Comparison of ENCODE assay signal across 12 cellular contexts in the genomic region with DNA sequence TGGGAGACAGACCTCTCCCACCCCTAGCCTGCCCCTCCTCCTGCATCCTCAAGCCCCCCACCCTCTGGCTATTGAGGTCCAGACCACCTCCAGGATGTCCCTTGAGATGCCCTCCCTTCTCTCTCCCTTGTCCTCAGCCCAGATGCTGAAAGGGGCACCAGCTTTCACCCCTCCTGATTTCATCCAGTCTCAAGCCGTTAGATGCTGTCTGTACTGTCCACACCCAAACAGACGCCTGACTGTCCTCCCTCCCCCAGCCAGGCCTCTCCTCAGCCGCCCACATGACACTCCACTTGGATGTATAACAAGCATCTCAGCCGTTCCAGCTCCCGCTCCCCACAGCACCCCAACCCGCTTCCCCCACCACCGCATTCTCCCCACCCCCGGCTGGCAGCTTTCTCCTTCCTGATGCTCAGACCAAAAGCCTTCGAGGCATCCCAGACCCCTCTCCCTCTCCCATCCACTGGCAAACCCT. TPM values are rescaled to one million over a fixed set of nuclear protein-coding genes. Genes with fewer than 3 reads are reported as not detected.
DNase-seq lines count a peak whose midpoint lies in the region; ATAC-seq and TF ChIP-seq lines count a peak whose summit lies in the region.
"Had no signal": no experiment of that assay in that cellular context is flagged by ENCODE, and none has a peak within 500 bp of the region (broad histone marks: within the 10 kb centered on the region; RNA-seq: fewer than 3 reads in every experiment).

No MANE protein-coding gene starts in this region.

- H3K27ac ChIP-seq in smooth muscle cell (ENCODE audit: low read depth) = no peak overlapping the region
- H3K27ac ChIP-seq: right atrium auricular region, tibial artery had no signal

- no peaks in the 10 kb centered on the region for H3K27me3 ChIP-seq in smooth muscle cell (ENCODE audit: low read depth)
- H3K27me3 ChIP-seq: right atrium auricular region had no signal

- DNase-seq in T-helper 2 cell treated with Interferon-gamma antibody and Interleukin-4, amounts not matched to agents 5 μg/mL and 100 μg/mL, for 36 hours (ENCODE audit: low spot score) = no peak
- DNase-seq in T-helper 2 cell (no peak), activated B cell treated with CpG ODN at 0.5 μM for 24 hours (no peak), fibroblast of villous mesenchyme (ENCODE audit: low read depth) (peak; percentile 30), smooth muscle cell (lab: John Stamatoyannopoulos, UW; ENCODE audit: unreplicated experiment) (no peak), Right ventricle myocardium superior (no peak), activated gamma-delta T cell treated with Interleukin-2 at 50 U/mL for 16 hours (no peak)
- DNase-seq: aorta, tibial artery had no signal

- H3K4me2 ChIP-seq in smooth muscle cell = peak overlapping the region; percentile 42

- CTCF ChIA-PET in activated B cell treated with CpG ODN at 0.5 μM for 24 hours (lab: Charles Lee) = interaction anchor here (0.6 to 5.7 kb wide), 2 partner anchors 9 to 149 kb away, joined by 4 to 67 read pairs; partner anchors contain the start of gene ARID3B

- no peak for TF ChIP-seq CTCF in activated B cell treated with CpG ODN at 0.5 μM for 24 hours (IDR thresholded peaks at IDR 0.05)
- TF ChIP-seq CTCF in fibroblast of villous mesenchyme (IDR thresholded peaks at IDR 0.05; ENCODE audit: insufficient read depth, low read depth, low read length) = no peak
- TF ChIP-seq CTCF in smooth muscle cell (IDR thresholded peaks at IDR 0.05; ENCODE audit: borderline replicate concordance, insufficient read depth, poor library complexity, severe bottlenecking) = no peak

- 37% methylated on average over 4 of the region's 9 CpGs for whole genome bisulfite sequencing in smooth muscle cell (ENCODE audit: low lambda C conversion rate)

- no peaks in the 10 kb centered on the region for H3K9me3 ChIP-seq in smooth muscle cell (replicated peaks; ENCODE audit: low read depth)
- H3K9me3 ChIP-seq: right atrium auricular region, tibial artery had no signal

- no peaks in the 10 kb centered on the region for H3K9me3 Mint-ChIP-seq in T-helper 2 cell treated with Interferon-gamma antibody and Interleukin-4, amounts not matched to agents 5 μg/mL and 100 μg/mL, for 36 hours
- H3K9me3 Mint-ChIP-seq in activated B cell treated with CpG ODN at 0.5 μM for 24 hours = no peaks in the 10 kb centered on the region

- H3K4me3 Mint-ChIP-seq in T-helper 2 cell treated with Interferon-gamma antibody and Interleukin-4, amounts not matched to agents 5 μg/mL and 100 μg/mL, for 36 hours = no peak overlapping the region
- peak overlapping the region; percentile 48 for H3K4me3 Mint-ChIP-seq in activated B cell treated with CpG ODN at 0.5 μM for 24 hours

- no peak overlapping the region for H3K9ac ChIP-seq in smooth muscle cell (ENCODE audit: low read depth)

- peaks cover 10% of the 10 kb centered on the region for H3K4me1 ChIP-seq in smooth muscle cell (ENCODE audit: low read depth)
- H3K4me1 ChIP-seq: right atrium auricular region, tibial artery had no signal

- H3K4me3 ChIP-seq in fibroblast of villous mesenchyme (ENCODE audit: low read depth, low read length) (no peak overlapping the region), smooth muscle cell (no peak overlapping the region)
- H3K4me3 ChIP-seq: right atrium auricular region, tibial artery had no signal

- H4K20me1 ChIP-seq in smooth muscle cell (ENCODE audit: low read depth) = no peaks in the 10 kb centered on the region

- H3K79me2 ChIP-seq in smooth muscle cell (ENCODE audit: low read depth) = no peaks in the 10 kb centered on the region

- no peaks in the 10 kb centered on the region for H3K36me3 ChIP-seq in smooth muscle cell (ENCODE audit: low read depth)
- H3K36me3 ChIP-seq: right atrium auricular region, tibial artery had no signal

- no peaks in the 10 kb centered on the region for H3F3A ChIP-seq in smooth muscle cell (ENCODE audit: low read depth)

- no peaks in the 10 kb centered on the region for H3K27me3 Mint-ChIP-seq in T-helper 2 cell treated with Interferon-gamma antibody and Interleukin-4, amounts not matched to agents 5 μg/mL and 100 μg/mL, for 36 hours (ENCODE audit: low read depth)
- no peaks in the 10 kb centered on the region for H3K27me3 Mint-ChIP-seq in activated B cell treated with CpG ODN at 0.5 μM for 24 hours

- H3K36me3 Mint-ChIP-seq in T-helper 2 cell treated with Interferon-gamma antibody and Interleukin-4, amounts not matched to agents 5 μg/mL and 100 μg/mL, for 36 hours (ENCODE audit: low read depth) = no peaks in the 10 kb centered on the region
- H3K36me3 Mint-ChIP-seq in activated B cell treated with CpG ODN at 0.5 μM for 24 hours (ENCODE audit: low read depth) = no peaks in the 10 kb centered on the region

- ATAC-seq in activated B cell treated with CpG ODN at 0.5 μM for 24 hours (ENCODE audit: low read depth) = no peak
- ATAC-seq in Right ventricle myocardium superior (ENCODE audit: poor library complexity) = no peak
- no peak for ATAC-seq in HG02763 (IDR thresholded peaks at IDR 0.05; ENCODE audit: unreplicated experiment)
- ATAC-seq: HepG2 had no signal

- POLR2A ChIA-PET in activated B cell treated with CpG ODN at 0.5 μM for 24 hours (lab: Charles Lee) = interaction anchor here (0.6 to 16.5 kb wide), 4 partner anchors 8 to 34 kb away, joined by 3 to 563 read pairs (median 27); no protein-coding TSS in a partner anchor

- peak overlapping the region; percentile 64 for H3K27ac Mint-ChIP-seq in T-helper 2 cell treated with Interferon-gamma antibody and Interleukin-4, amounts not matched to agents 5 μg/mL and 100 μg/mL, for 36 hours
- H3K27ac Mint-ChIP-seq in activated B cell treated with CpG ODN at 0.5 μM for 24 hours = peak overlapping the region; percentile 78

- peaks cover 33% of the 10 kb centered on the region for H3K4me1 Mint-ChIP-seq in T-helper 2 cell treated with Interferon-gamma antibody and Interleukin-4, amounts not matched to agents 5 μg/mL and 100 μg/mL, for 36 hours (ENCODE audit: low read depth)
- H3K4me1 Mint-ChIP-seq in activated B cell treated with CpG ODN at 0.5 μM for 24 hours = peaks cover 93% of the 10 kb centered on the region

- intact Hi-C loops in activated B cell treated with CpG ODN at 0.5 μM for 24 hours (cut with micrococcal nuclease) (no loop called here), Right ventricle myocardium superior (cut with DNase I) (no loop called here)

- no peak overlapping the region for H2AFZ ChIP-seq in smooth muscle cell (ENCODE audit: low read depth)

RNA-seq across cellular contexts. Expression of gene CYP11A1, which starts 25.0 kb away (rescaled TPM):
- total RNA-seq in activated B cell treated with CpG ODN at 0.5 μM for 24 hours (not detected in 2 replicates), fibroblast of villous mesenchyme (0.64 and 0.86 TPM in 2 replicates), smooth muscle cell (2.2 and 6.6 TPM in 2 replicates), Right ventricle myocardium superior (0.51 TPM)
- 3.5 and 5.1 TPM in 2 replicates for polyA plus RNA-seq in smooth muscle cell

RNA-seq across cellular contexts. Expression of gene SEMA7A, which starts 41.3 kb away (rescaled TPM):
- 159 and 178 TPM in 2 replicates for total RNA-seq in activated B cell treated with CpG ODN at 0.5 μM for 24 hours
- total RNA-seq in fibroblast of villous mesenchyme = 16.8 and 24.6 TPM in 2 replicates
- 33.7 and 44.5 TPM in 2 replicates for total RNA-seq in smooth muscle cell
- polyA plus RNA-seq in smooth muscle cell = 9.3 and 14.9 TPM in 2 replicates
- 1.2 TPM for total RNA-seq in Right ventricle myocardium superior
